Comparison of ENCODE assay signal across 33 cellular contexts in the genomic region with DNA sequence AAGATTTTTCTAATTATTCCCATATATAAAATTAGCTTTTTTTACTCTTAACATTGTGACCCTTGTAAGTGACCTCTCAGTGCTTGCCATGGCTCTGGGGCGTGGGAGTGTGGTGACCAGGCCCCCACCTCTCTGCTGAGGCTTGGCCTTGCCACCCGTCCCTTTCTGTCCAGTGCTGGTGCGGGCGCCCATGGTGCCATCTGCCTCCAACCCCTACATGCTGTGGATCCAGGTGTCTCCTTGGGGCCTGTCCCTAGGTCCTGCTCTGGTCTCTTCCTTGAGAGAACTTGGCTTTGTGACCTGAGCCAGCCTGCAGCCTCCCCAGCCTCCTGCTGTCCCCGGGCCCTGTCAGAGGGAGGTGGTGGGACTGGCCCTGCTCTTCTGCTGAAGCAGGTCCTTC. TPM values are rescaled to one million over a fixed set of nuclear protein-coding genes. Genes with fewer than 3 reads are reported as not detected.
"Had no signal": no experiment of that assay in that cellular context is flagged by ENCODE, and none has a peak within 500 bp of the region (broad histone marks: within the 10 kb centered on the region; RNA-seq: fewer than 3 reads in every experiment).

No MANE protein-coding gene starts in this region.

- H3K27me3 Mint-ChIP-seq: activated B cell treated with CpG ODN at 0.5 μM for 24 hours; activated naive CD4-positive, alpha-beta T cell treated with anti-CD3 and anti-CD28 coated beads, Interleukin-2, amount 50 U/mL, for 24 hours; central memory CD8-positive, alpha-beta T cell; naive B cell; stimulated activated memory B cell treated with anti-CD40 and anti-IgM and Interleukin-4, amounts not matched to agents 10 μg/mL and 1 μg/mL and 100 μg/mL, for 72 hours; T-helper 17 cell had no signal

- H3K9me3 ChIP-seq: colonic mucosa, gastroesophageal sphincter, left ventricle myocardium inferior, right atrium auricular region, testis had no signal

- H3K36me3 ChIP-seq: colonic mucosa, right atrium auricular region had no signal

- H3K4me1 ChIP-seq: colonic mucosa, gastroesophageal sphincter had no signal

- H3K27ac Mint-ChIP-seq: activated B cell treated with CpG ODN at 0.5 μM for 24 hours; activated naive CD4-positive, alpha-beta T cell treated with anti-CD3 and anti-CD28 coated beads, Interleukin-2, amount 50 U/mL, for 24 hours; naive B cell; stimulated activated memory B cell treated with anti-CD40 and anti-IgM and Interleukin-4, amounts not matched to agents 10 μg/mL and 1 μg/mL and 100 μg/mL, for 72 hours; T-helper 17 cell had no signal

- H3K9me3 Mint-ChIP-seq: activated B cell treated with CpG ODN at 0.5 μM for 24 hours; activated naive CD4-positive, alpha-beta T cell treated with anti-CD3 and anti-CD28 coated beads, Interleukin-2, amount 50 U/mL, for 24 hours; central memory CD8-positive, alpha-beta T cell; naive B cell; neural crest cell; stimulated activated memory B cell treated with anti-CD40 and anti-IgM and Interleukin-4, amounts not matched to agents 10 μg/mL and 1 μg/mL and 100 μg/mL, for 72 hours had no signal

- H3K4me3 ChIP-seq: colonic mucosa, gastroesophageal sphincter, hepatocyte, left ventricle myocardium inferior, right atrium auricular region, smooth muscle cell, testis had no signal

- H3K27ac ChIP-seq: colonic mucosa, gastroesophageal sphincter, hepatocyte, left ventricle myocardium inferior, right atrium auricular region, testis had no signal

- H3K27me3 ChIP-seq: colonic mucosa, gastroesophageal sphincter, hepatocyte, right atrium auricular region, testis had no signal

- H3K4me3 Mint-ChIP-seq: activated B cell treated with CpG ODN at 0.5 μM for 24 hours; activated naive CD4-positive, alpha-beta T cell treated with anti-CD3 and anti-CD28 coated beads, Interleukin-2, amount 50 U/mL, for 24 hours; central memory CD8-positive, alpha-beta T cell; naive B cell; neural crest cell; stimulated activated memory B cell treated with anti-CD40 and anti-IgM and Interleukin-4, amounts not matched to agents 10 μg/mL and 1 μg/mL and 100 μg/mL, for 72 hours; T-helper 17 cell had no signal

- DNase-seq: activated B cell treated with CpG ODN at 0.5 μM for 24 hours; activated CD8-positive, alpha-beta memory T cell treated with anti-CD3 and anti-CD28 coated beads for 24 hours; activated gamma-delta T cell treated with Interleukin-2 at 50 U/mL for 16 hours; colonic mucosa; effector CD8-positive, alpha-beta T cell; erythroblast; islet precursor cell; left ventricle myocardium inferior; naive B cell; stimulated activated CD4-positive, alpha-beta T cell treated with anti-CD3 and anti-CD28 coated beads, Interleukin-1b, Interleukin-23, amount 100 ng/mL, for 48 hours; stimulated activated CD4-positive, alpha-beta T cell treated with anti-CD3 and anti-CD28 coated beads, Interleukin-4, amount 100 ng/mL, for 4 hours; stimulated activated CD8-positive, alpha-beta memory T cell treated with anti-CD3 and anti-CD28 coated beads, Interleukin-4, amount 100 ng/mL, for 48 hours; T-helper 17 cell; testis; trophoblast cell had no signal

- ATAC-seq: gastroesophageal sphincter; SK-N-SH treated with all-trans-retinoic acid at 6 μM for 48 hours; stimulated activated memory B cell treated with anti-CD40 and anti-IgM and Interleukin-4, amounts not matched to agents 10 μg/mL and 1 μg/mL and 100 μg/mL, for 72 hours; T-helper 17 cell had no signal

RNA-seq across cellular contexts. Expression of a gene that starts 46.0 kb away (rescaled TPM):
- total RNA-seq: activated B cell treated with CpG ODN at 0.5 μM for 24 hours, bronchial epithelial cell, colonic mucosa, dermis microvascular lymphatic vessel endothelial cell, fibroblast of lung, fibroblast of villous mesenchyme, gastroesophageal sphincter, left ventricle myocardium inferior, lung microvascular endothelial cell, mesenteric fat pad, mucosa of gallbladder, neural crest cell, omental fat pad, right atrium auricular region, smooth muscle cell, T-helper 17 cell, testis had no signal

RNA-seq across cellular contexts. Expression of a gene that starts 55.0 kb away (rescaled TPM):
- total RNA-seq: bronchial epithelial cell, dermis microvascular lymphatic vessel endothelial cell, fibroblast of villous mesenchyme, lung microvascular endothelial cell, mesenteric fat pad, mucosa of gallbladder, omental fat pad, pulmonary artery endothelial cell, right atrium auricular region, smooth muscle cell had no signal
